18 cellular contexts compared by ENCODE assay signal in genomic region chrX:49610718-49611310, GRCh38. TPM values are rescaled to one million over a fixed set of nuclear protein-coding genes. Genes with fewer than 3 reads are reported as not detected.
DNase-seq lines count a peak whose midpoint lies in the region; ATAC-seq and TF ChIP-seq lines count a peak whose summit lies in the region.
"Had no signal": no experiment of that assay in that cellular context is flagged by ENCODE, and none has a peak within 500 bp of the region (broad histone marks: within the 10 kb centered on the region; RNA-seq: fewer than 3 reads in every experiment).

No MANE protein-coding gene starts in this region.

- no TSS peak for BruUV-seq in A673 (replicated peaks; lab: Mats Ljungman, UMichigan)

- H3K27me3 ChIP-seq in A673 (replicated peaks; ENCODE audit: insufficient read depth, low read depth, low read length, poor library complexity) = no peaks in the 10 kb centered on the region

- DNase-seq in A673 (ENCODE audit: low spot score) (peak; percentile 53), RPMI7951 (ENCODE audit: low read depth) (peak; percentile 2), iris pigment epithelial cell (ENCODE audit: low read depth) (peak; percentile 9), activated gamma-delta T cell treated with Interleukin-2 at 50 U/mL for 16 hours (no peak)
- DNase-seq: DMS 273 treated with DMSO at 0.1 percent for 48 hours; GM23248; MM.1S; NCI-H1105; NCI-H1694 treated with DMSO at 0.1 percent for 48 hours; NCI-H69; NK-92 treated with Interleukin-12 subunit alpha and Interleukin-12 subunit beta, amount 100 ng/mL, for 24 hours; OCI-M1 had no signal

- CTCF ChIA-PET in A673 (lab: Charles Lee) = no interaction called here

- intact Hi-C loops in A673 (cut with micrococcal nuclease; ENCODE audit: unreplicated experiment) = no loop called here

- no peak for TF ChIP-seq CTCF in A673 (conservative IDR thresholded peaks at IDR 0.05; ENCODE audit: low read depth, low read length)

- no peak for ATAC-seq in GM19463 (IDR thresholded peaks at IDR 0.05; ENCODE audit: unreplicated experiment)
- ATAC-seq in HG03565 (IDR thresholded peaks at IDR 0.05; ENCODE audit: unreplicated experiment) = no peak

- no peaks in the 10 kb centered on the region for H3K4me1 ChIP-seq in A673 (ENCODE audit: insufficient read depth, low read length, poor library complexity, severe bottlenecking)
- H3K4me1 ChIP-seq: BLaER1 treated with 17β-estradiol and CSF1 and Interleukin-3, amounts not matched to agents 10 nM and 100 nM had no signal

- H3K9me3 ChIP-seq in A673 (ENCODE audit: low read depth, low read length, poor library complexity, severe bottlenecking) = no peaks in the 10 kb centered on the region
- H3K9me3 ChIP-seq: BLaER1 treated with 17β-estradiol and CSF1 and Interleukin-3, amounts not matched to agents 10 nM and 100 nM had no signal

- POLR2A ChIA-PET in A673 (lab: Charles Lee; ENCODE audit: low non-redundant PET) = no interaction called here

- H3K4me3 ChIP-seq in A673 (ENCODE audit: low read depth, low read length, poor library complexity, severe bottlenecking) = no peak overlapping the region
- H3K4me3 ChIP-seq: BLaER1 treated with 17β-estradiol and CSF1 and Interleukin-3, amounts not matched to agents 10 nM and 100 nM; GM23248 had no signal

- H3K36me3 ChIP-seq in A673 (ENCODE audit: insufficient read depth, low read length, poor library complexity, severe bottlenecking) = no peaks in the 10 kb centered on the region
- H3K36me3 ChIP-seq: BLaER1 treated with 17β-estradiol and CSF1 and Interleukin-3, amounts not matched to agents 10 nM and 100 nM had no signal

- H3K27ac ChIP-seq in A673 (ENCODE audit: low read depth, low read length, poor library complexity, severe bottlenecking) = no peak overlapping the region
- H3K27ac ChIP-seq: 22Rv1; BLaER1 treated with 17β-estradiol and CSF1 and Interleukin-3, amounts not matched to agents 10 nM and 100 nM; GM23248; HL-60; KMS-11 had no signal

RNA-seq across cellular contexts. Expression of gene GAGE1, which starts 12.0 kb away (rescaled TPM):
- not detected in 2 replicates for total RNA-seq in A673 (2021)
- total RNA-seq in RPMI7951 (2014; rRNA removed; shearing (Covaris generic)) = 0.20 and 0.96 TPM in 2 replicates
- total RNA-seq: GM23248 had no signal

RNA-seq across cellular contexts. Expression of gene GAGE2A, which starts 21.5 kb away (rescaled TPM):
- total RNA-seq in A673 (2021) = not detected in 2 replicates
- 1.3 TPM in 1 of 2 replicates, not detected in the other for total RNA-seq in RPMI7951 (2014; rRNA removed; shearing (Covaris generic))
- total RNA-seq: GM23248 had no signal

RNA-seq across cellular contexts. Expression of gene GAGE12H, which starts 31.1 kb away (rescaled TPM):
- not detected in 2 replicates for total RNA-seq in A673 (2021)
- total RNA-seq in RPMI7951 (2014; rRNA removed; shearing (Covaris generic)) = not detected in 2 replicates
- total RNA-seq: GM23248 had no signal

RNA-seq across cellular contexts. Expression of gene GAGE12G, which starts 40.6 kb away (rescaled TPM):
- not detected in 2 replicates for total RNA-seq in A673 (2021)
- not detected in 2 replicates for total RNA-seq in RPMI7951 (2014; rRNA removed; shearing (Covaris generic))
- total RNA-seq: GM23248 had no signal

RNA-seq across cellular contexts. Expression of gene GAGE12F, which starts 50.2 kb away (rescaled TPM):
- total RNA-seq in A673 (2021) = not detected in 2 replicates
- total RNA-seq in RPMI7951 (2014; rRNA removed; shearing (Covaris generic)) = not detected in 2 replicates
- total RNA-seq: GM23248 had no signal
